25 cellular contexts compared by ENCODE assay signal in the genomic region with DNA sequence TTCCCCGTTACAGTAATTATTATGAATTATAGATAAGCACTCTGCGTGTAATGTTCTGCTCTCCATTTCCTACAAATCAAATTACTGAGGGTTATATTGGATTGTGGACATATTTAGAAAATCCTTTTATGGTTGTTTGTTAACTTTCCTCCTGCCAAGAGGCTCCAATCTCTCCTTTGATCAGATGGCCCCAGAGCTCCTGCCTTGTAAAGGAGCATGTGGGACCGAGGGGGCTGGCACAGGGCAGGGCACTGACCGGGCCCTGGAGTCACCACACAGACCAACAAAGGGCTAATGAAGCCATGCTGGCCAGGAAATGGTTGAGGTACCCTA.
"Had no signal": no experiment of that assay in that cellular context is flagged by ENCODE, and none has a peak within 500 bp of the region (broad histone marks: within the 10 kb centered on the region; RNA-seq: fewer than 3 reads in every experiment).

No MANE protein-coding gene starts in this region.

- H3K9me3 ChIP-seq: adrenal gland, body of pancreas had no signal

- H3K27me3 ChIP-seq: adrenal gland, body of pancreas had no signal

- DNase-seq: activated CD4-positive, alpha-beta T cell treated with anti-CD3 and anti-CD28 coated beads for 48 hours; activated CD4-positive, alpha-beta T cell treated with anti-CD3 and anti-CD28 coated beads, Interleukin-2, amount 50 U/mL, for 4 hours; activated CD4-positive, CD25-positive, alpha-beta regulatory T cell treated with anti-CD3 and anti-CD28 coated beads, Interleukin-2, amount 50 U/mL, for 72 hours; activated CD8-positive, alpha-beta memory T cell treated with anti-CD3 and anti-CD28 coated beads, Interleukin-2, amount 50 U/mL, for 48 hours; activated CD8-positive, alpha-beta T cell treated with anti-CD3 and anti-CD28 coated beads, Interleukin-2, amount 10 ng/mL, durations not matched to agents 7 days and 5 days; activated naive CD4-positive, alpha-beta T cell treated with anti-CD3 and anti-CD28 coated beads, Interleukin-2, amount 50 U/mL, for 16 hours; activated naive CD8-positive, alpha-beta T cell treated with anti-CD3 and anti-CD28 coated beads, Interleukin-2, amount 10 ng/mL, durations not matched to agents 7 days and 5 days; activated T-cell treated with anti-CD3 and anti-CD28 coated beads, Interleukin-2, amount 50 U/mL, for 1 hour; adrenal gland; anterior cingulate cortex; body of pancreas; central memory CD4-positive, alpha-beta T cell; Karpas-422; NCI-H1048; NCI-H1417 treated with DMSO at 0.1 percent for 48 hours; NCI-H1694; NCI-H2029; NCI-H2107; NCI-H2171 treated with DMSO at 0.1 percent for 48 hours; NCI-H345; NCI-H510A; SIG-M5; SW 1271 had no signal

- H3K4me1 ChIP-seq: adrenal gland, body of pancreas had no signal

- H3K36me3 ChIP-seq: adrenal gland had no signal

- H3K4me3 ChIP-seq: adrenal gland, body of pancreas, K562, SK-N-MC had no signal

- H3K27ac ChIP-seq: adrenal gland, body of pancreas, SK-N-MC had no signal
